ENCODE assay signal across 15 cellular contexts in the genomic region with DNA sequence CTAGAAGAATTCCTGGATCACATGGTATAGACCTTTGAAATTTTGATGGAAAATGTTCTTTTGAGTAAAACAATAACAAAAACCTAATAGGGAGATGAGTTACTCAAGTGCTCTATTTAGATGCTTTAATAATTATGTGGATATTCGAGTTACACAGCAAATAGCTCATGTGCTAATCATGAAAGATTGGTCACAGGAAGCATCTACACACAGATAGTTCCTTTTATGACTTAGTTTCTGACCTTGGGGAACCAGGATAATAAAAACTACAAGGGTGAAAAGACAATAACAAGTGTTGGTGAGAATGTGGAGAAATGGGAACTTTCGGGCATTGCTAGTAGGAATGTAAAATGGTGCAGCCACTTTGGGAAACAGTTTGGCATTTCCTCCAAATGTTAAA.
"Had no signal": no experiment of that assay in that cellular context is flagged by ENCODE, and none has a peak within 500 bp of the region (broad histone marks: within the 10 kb centered on the region; RNA-seq: fewer than 3 reads in every experiment).

No MANE protein-coding gene starts in this region.

- H3K9me3 Mint-ChIP-seq: T-helper 1 cell treated with Interleukin-12 subunit alpha and Interleukin-12 subunit beta and Interleukin-4 antibody, amounts not matched to agents 30 μg/mL and 1 μg/mL, for 36 hours; WTC11 had no signal

- H3K9me3 ChIP-seq: upper lobe of left lung had no signal

- H3K27me3 ChIP-seq: cardiac muscle cell, upper lobe of left lung had no signal

- H3K4me3 Mint-ChIP-seq: T-helper 1 cell treated with Interleukin-12 subunit alpha and Interleukin-12 subunit beta and Interleukin-4 antibody, amounts not matched to agents 30 μg/mL and 1 μg/mL, for 36 hours; WTC11 had no signal

- DNase-seq: activated CD4-positive, alpha-beta T cell treated with anti-CD3 and anti-CD28 coated beads for 48 hours; activated CD8-positive, alpha-beta memory T cell treated with anti-CD3 and anti-CD28 coated beads for 24 hours; activated effector memory CD4-positive, alpha-beta T cell treated with anti-CD3 and anti-CD28 coated beads, Interleukin-2, amount 50 U/mL, for 16 hours; effector CD4-positive, alpha-beta T cell; kidney glomerular epithelial cell; midbrain; stimulated activated CD4-positive, alpha-beta T cell treated with anti-CD3 and anti-CD28 coated beads, Interleukin-12 subunit alpha, Interleukin-12 subunit beta, amount 100 ng/mL, for 4 hours; stimulated activated naive CD4-positive, alpha-beta T cell treated with Interleukin-2 at 50 U/mL for 16 hours; upper lobe of left lung had no signal

- H3K27ac Mint-ChIP-seq: progenitor cell of endocrine pancreas; T-helper 1 cell treated with Interleukin-12 subunit alpha and Interleukin-12 subunit beta and Interleukin-4 antibody, amounts not matched to agents 30 μg/mL and 1 μg/mL, for 36 hours had no signal

- H3K27me3 Mint-ChIP-seq: progenitor cell of endocrine pancreas had no signal

- H3K4me3 ChIP-seq: cardiac muscle cell, SK-N-MC, upper lobe of left lung had no signal

- ATAC-seq: sciatic nerve, WTC11 had no signal

- H3K27ac ChIP-seq: SK-N-MC, upper lobe of left lung had no signal
